Comparison of ENCODE assay signal across 21 cellular contexts in the genomic region with DNA sequence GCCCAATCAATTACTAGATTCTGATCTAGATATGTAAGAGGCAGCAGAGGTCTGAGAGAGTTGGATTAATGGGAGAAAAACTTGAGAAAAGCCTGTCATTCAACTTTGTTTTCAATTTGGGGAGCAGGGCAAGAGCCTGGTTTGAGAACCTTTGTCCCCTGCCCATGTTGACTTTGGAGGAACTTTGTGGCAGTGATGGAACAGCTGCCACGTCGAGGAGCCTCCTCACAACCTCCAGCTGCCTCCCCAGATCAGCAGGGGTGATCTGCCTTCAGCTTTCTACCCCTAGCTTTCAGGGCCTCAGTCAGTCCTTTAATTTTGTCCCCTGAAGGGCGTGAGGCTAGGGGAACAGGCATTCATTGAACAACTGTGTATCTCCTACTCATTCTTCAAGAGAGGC.
"Had no signal": no experiment of that assay in that cellular context is flagged by ENCODE, and none has a peak within 500 bp of the region (broad histone marks: within the 10 kb centered on the region; RNA-seq: fewer than 3 reads in every experiment).

No MANE protein-coding gene starts in this region.

- ATAC-seq: activated CD8-positive, alpha-beta T cell treated with anti-CD3 and anti-CD28 coated beads, Interleukin-2, amount 10 ng/mL, durations not matched to agents 7 days and 5 days; gastroesophageal sphincter; heart right ventricle; natural killer cell treated with Interleukin-12 subunit alpha and Interleukin-12 subunit beta and Interleukin-15 and Interleukin-18, amount 100 ng/mL, for 72 hours; sciatic nerve; stimulated activated memory B cell treated with anti-CD40 and anti-IgM and Interleukin-4, amounts not matched to agents 10 μg/mL and 1 μg/mL and 100 μg/mL, for 72 hours; T-cell had no signal

- DNase-seq: activated CD4-positive, alpha-beta T cell treated with anti-CD3 and anti-CD28 coated beads, Interleukin-2, amount 10 ng/mL, durations not matched to agents 7 days and 5 days; activated CD8-positive, alpha-beta T cell treated with anti-CD3 and anti-CD28 coated beads, Interleukin-2, amount 10 ng/mL, durations not matched to agents 7 days and 5 days; activated gamma-delta T cell; heart right ventricle; immature natural killer cell; mesendoderm; pancreas; spleen; stimulated activated CD4-positive, alpha-beta T cell treated with anti-CD3 and anti-CD28 coated beads, Interleukin-4, amount 100 ng/mL, for 4 hours; T-cell; T1000 had no signal

- H3K27me3 Mint-ChIP-seq: activated CD4-positive, alpha-beta T cell treated with anti-CD3 and anti-CD28 coated beads, Interleukin-2, amount 10 ng/mL, durations not matched to agents 7 days and 5 days; activated naive CD4-positive, alpha-beta T cell treated with anti-CD3 and anti-CD28 coated beads, Interleukin-2, amount 50 U/mL, for 24 hours; natural killer cell treated with Interleukin-12 subunit alpha and Interleukin-12 subunit beta and Interleukin-15 and Interleukin-18, amount 100 ng/mL, for 72 hours; stimulated activated memory B cell treated with anti-CD40 and anti-IgM and Interleukin-4, amounts not matched to agents 10 μg/mL and 1 μg/mL and 100 μg/mL, for 72 hours; T-cell had no signal

- H3K9me3 Mint-ChIP-seq: activated CD4-positive, alpha-beta T cell treated with anti-CD3 and anti-CD28 coated beads, Interleukin-2, amount 10 ng/mL, durations not matched to agents 7 days and 5 days; activated naive CD4-positive, alpha-beta T cell treated with anti-CD3 and anti-CD28 coated beads, Interleukin-2, amount 50 U/mL, for 24 hours; immature natural killer cell; natural killer cell treated with Interleukin-12 subunit alpha and Interleukin-12 subunit beta and Interleukin-15 and Interleukin-18, amount 100 ng/mL, for 72 hours; stimulated activated memory B cell treated with anti-CD40 and anti-IgM and Interleukin-4, amounts not matched to agents 10 μg/mL and 1 μg/mL and 100 μg/mL, for 72 hours; T-cell had no signal

- H3K27me3 ChIP-seq: breast epithelium, esophagus muscularis mucosa, gastroesophageal sphincter, heart right ventricle, neutrophil, pancreas, spleen had no signal

- H3K27ac Mint-ChIP-seq: activated CD4-positive, alpha-beta T cell treated with anti-CD3 and anti-CD28 coated beads, Interleukin-2, amount 10 ng/mL, durations not matched to agents 7 days and 5 days; activated CD8-positive, alpha-beta T cell treated with anti-CD3 and anti-CD28 coated beads, Interleukin-2, amount 10 ng/mL, durations not matched to agents 7 days and 5 days; activated naive CD4-positive, alpha-beta T cell treated with anti-CD3 and anti-CD28 coated beads, Interleukin-2, amount 50 U/mL, for 24 hours; immature natural killer cell; natural killer cell treated with Interleukin-12 subunit alpha and Interleukin-12 subunit beta and Interleukin-15 and Interleukin-18, amount 100 ng/mL, for 72 hours; stimulated activated memory B cell treated with anti-CD40 and anti-IgM and Interleukin-4, amounts not matched to agents 10 μg/mL and 1 μg/mL and 100 μg/mL, for 72 hours; T-cell had no signal

- FAIRE-seq: astrocyte, pancreas had no signal

- H3K36me3 ChIP-seq: breast epithelium, pancreas had no signal

- H3K4me3 Mint-ChIP-seq: activated CD4-positive, alpha-beta T cell treated with anti-CD3 and anti-CD28 coated beads, Interleukin-2, amount 10 ng/mL, durations not matched to agents 7 days and 5 days; activated CD8-positive, alpha-beta T cell treated with anti-CD3 and anti-CD28 coated beads, Interleukin-2, amount 10 ng/mL, durations not matched to agents 7 days and 5 days; activated naive CD4-positive, alpha-beta T cell treated with anti-CD3 and anti-CD28 coated beads, Interleukin-2, amount 50 U/mL, for 24 hours; immature natural killer cell; natural killer cell treated with Interleukin-12 subunit alpha and Interleukin-12 subunit beta and Interleukin-15 and Interleukin-18, amount 100 ng/mL, for 72 hours; stimulated activated memory B cell treated with anti-CD40 and anti-IgM and Interleukin-4, amounts not matched to agents 10 μg/mL and 1 μg/mL and 100 μg/mL, for 72 hours; T-cell had no signal

- H3K27ac ChIP-seq: breast epithelium, coronary artery, esophagus muscularis mucosa, gastroesophageal sphincter, heart right ventricle, neutrophil, pancreas, spleen had no signal

- H3K4me3 ChIP-seq: breast epithelium, coronary artery, esophagus muscularis mucosa, gastroesophageal sphincter, heart right ventricle, pancreas, spleen had no signal

- H3K4me1 ChIP-seq: breast epithelium, pancreas had no signal

- H3K9me3 ChIP-seq: breast epithelium, esophagus muscularis mucosa, gastroesophageal sphincter, heart right ventricle, neutrophil, pancreas, spleen had no signal
